21 cellular contexts compared by ENCODE assay signal in the genomic region with DNA sequence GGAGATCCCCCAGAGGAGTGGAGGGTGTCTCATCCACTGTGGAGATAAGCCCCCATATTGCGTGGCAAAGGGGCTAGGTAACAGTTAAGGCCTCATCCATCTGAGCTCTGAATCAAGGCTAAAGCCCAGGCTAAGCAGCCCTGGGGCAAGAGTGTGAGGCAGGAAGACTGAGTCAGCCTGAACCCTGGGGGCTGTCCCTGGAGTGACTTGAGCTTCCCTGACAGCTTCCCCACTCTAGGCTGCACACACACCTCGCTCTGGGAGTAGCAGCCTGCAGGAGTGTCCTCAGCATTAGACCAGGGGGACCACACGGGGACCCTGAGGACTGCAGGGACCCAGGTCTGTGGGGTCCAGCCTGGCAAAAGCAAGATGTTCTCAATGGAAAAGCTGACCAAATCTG. TPM values are rescaled to one million over a fixed set of nuclear protein-coding genes. Genes with fewer than 3 reads are reported as not detected.
DNase-seq lines count a peak whose midpoint lies in the region; ATAC-seq and TF ChIP-seq lines count a peak whose summit lies in the region.
"Had no signal": no experiment of that assay in that cellular context is flagged by ENCODE, and none has a peak within 500 bp of the region (broad histone marks: within the 10 kb centered on the region; RNA-seq: fewer than 3 reads in every experiment).

No MANE protein-coding gene starts in this region.

- H3K27me3 Mint-ChIP-seq in activated naive CD4-positive, alpha-beta T cell treated with anti-CD3 and anti-CD28 coated beads for 36 hours (ENCODE audit: low read depth), result peaks cover 3% of the 10 kb centered on the region

- peak; percentile 71 for DNase-seq in activated naive CD4-positive, alpha-beta T cell treated with anti-CD3 and anti-CD28 coated beads for 36 hours
- no peak for DNase-seq in activated naive CD4-positive, alpha-beta T cell treated with anti-CD3 and anti-CD28 coated beads, Interleukin-2, amount 50 U/mL, for 16 hours
- DNase-seq in mammary epithelial cell (peak; percentile 42), NCI-H345 treated with DMSO at 0.1 percent for 48 hours (lab: John Stamatoyannopoulos, UW; ENCODE audit: unreplicated experiment) (no peak), heart right ventricle (no peak)
- peak in 1 of 2 donors; percentile 47 for DNase-seq in stimulated activated effector memory CD8-positive, alpha-beta T cell treated with anti-CD3 and anti-CD28 coated beads, Interleukin-12 subunit alpha, Interleukin-12 subunit beta, amount 100 ng/mL, for 72 hours (ENCODE audit: low spot score in 2 of 2)
- DNase-seq: amniotic stem cell, left colon, NCI-H1092, NCI-H748 treated with DMSO at 0.1 percent for 48 hours, occipital lobe, PC-9, right cardiac atrium had no signal

- H3K27ac ChIP-seq in mammary epithelial cell (ENCODE audit: insufficient read depth, low read depth, low read length), result no peak overlapping the region
- no peak overlapping the region for H3K27ac ChIP-seq in heart right ventricle
- H3K27ac ChIP-seq: HL-60, KMS-11, PC-9, SK-N-MC had no signal

- no peak overlapping the region for H3K9ac ChIP-seq in mammary epithelial cell (ENCODE audit: insufficient read depth, low read length)
- H3K9ac ChIP-seq: KMS-11 had no signal

- in situ Hi-C loops in mammary epithelial cell (cut with MboI; ENCODE audit: low sequenced_read_pairs in 2 of 2), result no loop called here

- H3K27ac Mint-ChIP-seq in activated naive CD4-positive, alpha-beta T cell treated with anti-CD3 and anti-CD28 coated beads for 36 hours, result no peak overlapping the region
- peak overlapping the region; percentile 30 for H3K27ac Mint-ChIP-seq in stimulated activated effector memory CD8-positive, alpha-beta T cell treated with anti-CD3 and anti-CD28 coated beads, Interleukin-12 subunit alpha, Interleukin-12 subunit beta, amount 100 ng/mL, for 72 hours
- H3K27ac Mint-ChIP-seq: activated T-helper 1 cell treated with anti-CD3 and anti-CD28 coated beads, Interleukin-12 subunit alpha, Interleukin-12 subunit beta, Interleukin-2, Interleukin-4 antibody, amounts not matched to agents 30 ng/mL and 10 ng/mL and 1 ng/mL, durations not matched to agents 14 hours and 24 hours and 36 hours had no signal

- dilution Hi-C loops in mammary epithelial cell (cut with HindIII; ENCODE audit: low sequenced_read_pairs), result no loop called here

- WGBS in mammary epithelial cell (ENCODE audit: low coverage, missing lambda C conversion rate), result 71% methylated on average over 1 of the region's 3 CpGs
- 53 to 65% methylated on average over 3 of the region's 3 CpGs for WGBS in heart right ventricle, 2 donors

- no peaks in the 10 kb centered on the region for H3K36me3 ChIP-seq in mammary epithelial cell (ENCODE audit: insufficient read depth, low read length)
- H3K36me3 ChIP-seq in heart right ventricle, result no peaks in the 10 kb centered on the region

- H3K9me3 Mint-ChIP-seq in activated naive CD4-positive, alpha-beta T cell treated with anti-CD3 and anti-CD28 coated beads for 36 hours, result no peaks in the 10 kb centered on the region
- H3K9me3 Mint-ChIP-seq in stimulated activated effector memory CD8-positive, alpha-beta T cell treated with anti-CD3 and anti-CD28 coated beads, Interleukin-12 subunit alpha, Interleukin-12 subunit beta, amount 100 ng/mL, for 72 hours, result no peaks in the 10 kb centered on the region
- H3K9me3 Mint-ChIP-seq: activated T-helper 1 cell treated with anti-CD3 and anti-CD28 coated beads, Interleukin-12 subunit alpha, Interleukin-12 subunit beta, Interleukin-2, Interleukin-4 antibody, amounts not matched to agents 30 ng/mL and 10 ng/mL and 1 ng/mL, durations not matched to agents 14 hours and 24 hours and 36 hours had no signal

- H4K20me1 ChIP-seq in mammary epithelial cell (ENCODE audit: insufficient read depth, low read length), result no peaks in the 10 kb centered on the region

- no peaks in the 10 kb centered on the region for H3K79me2 ChIP-seq in mammary epithelial cell (ENCODE audit: insufficient read depth, low read length)

- H3K4me1 Mint-ChIP-seq in activated naive CD4-positive, alpha-beta T cell treated with anti-CD3 and anti-CD28 coated beads for 36 hours (ENCODE audit: low read depth), result no peaks in the 10 kb centered on the region
- no peaks in the 10 kb centered on the region for H3K4me1 Mint-ChIP-seq in stimulated activated effector memory CD8-positive, alpha-beta T cell treated with anti-CD3 and anti-CD28 coated beads, Interleukin-12 subunit alpha, Interleukin-12 subunit beta, amount 100 ng/mL, for 72 hours

- H3K4me1 ChIP-seq in mammary epithelial cell (ENCODE audit: insufficient read depth, low read length) (no peaks in the 10 kb centered on the region), heart right ventricle (no peaks in the 10 kb centered on the region)

- H3K36me3 Mint-ChIP-seq in activated naive CD4-positive, alpha-beta T cell treated with anti-CD3 and anti-CD28 coated beads for 36 hours (ENCODE audit: low read depth), result no peaks in the 10 kb centered on the region
- no peaks in the 10 kb centered on the region for H3K36me3 Mint-ChIP-seq in stimulated activated effector memory CD8-positive, alpha-beta T cell treated with anti-CD3 and anti-CD28 coated beads, Interleukin-12 subunit alpha, Interleukin-12 subunit beta, amount 100 ng/mL, for 72 hours

- intact Hi-C loops in activated naive CD4-positive, alpha-beta T cell treated with anti-CD3 and anti-CD28 coated beads for 36 hours (cut with micrococcal nuclease), result no loop called here
- intact Hi-C loops in mammary epithelial cell (cut with micrococcal nuclease), result no loop called here
- intact Hi-C loops in heart right ventricle (cut with DNase I), result no loop called here

- H3K27me3 ChIP-seq in mammary epithelial cell (ENCODE audit: insufficient read depth, low read length), result no peaks in the 10 kb centered on the region
- H3K27me3 ChIP-seq in heart right ventricle, result peaks cover 0 to 5% (median 0%) of the 10 kb centered on the region in 7 donors

- H3K9me3 ChIP-seq in mammary epithelial cell (replicated peaks; ENCODE audit: insufficient read depth, low read length), result no peaks in the 10 kb centered on the region
- H3K9me3 ChIP-seq in heart right ventricle, result no peaks in the 10 kb centered on the region

- no peak overlapping the region for H3K4me3 ChIP-seq in mammary epithelial cell (replicated peaks in 1 of 3; ENCODE audit: insufficient read depth in 1 of 3, low read depth in 2 of 3, low read length in 3 of 3)
- H3K4me3 ChIP-seq in heart right ventricle, result no peak overlapping the region
- H3K4me3 ChIP-seq: PC-9, SK-N-MC had no signal

- no peak overlapping the region for H3K4me3 Mint-ChIP-seq in activated naive CD4-positive, alpha-beta T cell treated with anti-CD3 and anti-CD28 coated beads for 36 hours
- no peak overlapping the region for H3K4me3 Mint-ChIP-seq in stimulated activated effector memory CD8-positive, alpha-beta T cell treated with anti-CD3 and anti-CD28 coated beads, Interleukin-12 subunit alpha, Interleukin-12 subunit beta, amount 100 ng/mL, for 72 hours
- H3K4me3 Mint-ChIP-seq: activated T-helper 1 cell treated with anti-CD3 and anti-CD28 coated beads, Interleukin-12 subunit alpha, Interleukin-12 subunit beta, Interleukin-2, Interleukin-4 antibody, amounts not matched to agents 30 ng/mL and 10 ng/mL and 1 ng/mL, durations not matched to agents 14 hours and 24 hours and 36 hours had no signal

- CTCF ChIA-PET in activated naive CD4-positive, alpha-beta T cell treated with anti-CD3 and anti-CD28 coated beads for 36 hours (lab: Charles Lee), result no interaction called here
- CTCF ChIA-PET in mammary epithelial cell (lab: Charles Lee; ENCODE audit: low non-redundant PET), result no interaction called here

- ATAC-seq in HG02588 (IDR thresholded peaks at IDR 0.05; ENCODE audit: unreplicated experiment) (peak; percentile 48), HG03196 (IDR thresholded peaks at IDR 0.05; ENCODE audit: unreplicated experiment) (no peak), heart right ventricle (no peak)
- ATAC-seq in stimulated activated effector memory CD8-positive, alpha-beta T cell treated with anti-CD3 and anti-CD28 coated beads, Interleukin-12 subunit alpha, Interleukin-12 subunit beta, amount 100 ng/mL, for 72 hours, result peak; percentile 78
- ATAC-seq: left colon had no signal

- TF ChIP-seq CTCF in mammary epithelial cell (conservative IDR thresholded peaks at IDR 0.05 in 1 of 2, IDR thresholded peaks at IDR 0.05 in 1 of 2; ENCODE audit: extremely low read depth in 1 of 2, insufficient read depth in 1 of 2, low read depth in 1 of 2, low read length in 2 of 2) (no peak), heart right ventricle (IDR thresholded peaks at IDR 0.05) (no peak)

- H3K4me2 ChIP-seq in mammary epithelial cell (ENCODE audit: insufficient read depth, low read depth, low read length), result no peak overlapping the region
- H3K4me2 ChIP-seq: KMS-11, PC-9 had no signal

- BruUV-seq in mammary epithelial cell (replicated peaks; lab: Mats Ljungman, UMichigan), result no TSS peak

- no peak overlapping the region for H2AFZ ChIP-seq in mammary epithelial cell (ENCODE audit: low read depth, low read length)
- H2AFZ ChIP-seq: PC-9 had no signal

RNA-seq across cellular contexts. Expression of a gene that starts 27.9 kb away (rescaled TPM):
- total RNA-seq in activated naive CD4-positive, alpha-beta T cell treated with anti-CD3 and anti-CD28 coated beads for 36 hours, result under 1 TPM in 1 of 2 experiments, not detected in 1; 0.31 TPM
- total RNA-seq in mammary epithelial cell, result not detected
- polyA plus RNA-seq in mammary epithelial cell, result not detected
- polyA minus RNA-seq in mammary epithelial cell, result not detected
- total RNA-seq in heart right ventricle, result 10 to 100 TPM in 1 of 10 donors, under 1 TPM in 3, not detected in 6; 0.23 to 53.8 (median 0.48) TPM
- under 1 TPM in 1 of 2 donors, not detected in 1; 0.33 TPM for polyA plus RNA-seq in heart right ventricle
- total RNA-seq: fibroblast of villous mesenchyme, mononuclear cell, PC-9, right cardiac atrium had no signal

RNA-seq across cellular contexts. Expression of a gene that starts 43.9 kb away (rescaled TPM):
- total RNA-seq in activated naive CD4-positive, alpha-beta T cell treated with anti-CD3 and anti-CD28 coated beads for 36 hours, result not detected
- not detected for total RNA-seq in mammary epithelial cell
- polyA plus RNA-seq in mammary epithelial cell, result not detected
- not detected for polyA minus RNA-seq in mammary epithelial cell
- total RNA-seq in heart right ventricle, result not detected
- polyA plus RNA-seq in heart right ventricle, result not detected
- total RNA-seq: activated T-helper 1 cell treated with anti-CD3 and anti-CD28 coated beads, Interleukin-12 subunit alpha, Interleukin-12 subunit beta, Interleukin-2, Interleukin-4 antibody, amounts not matched to agents 30 ng/mL and 10 ng/mL and 1 ng/mL, durations not matched to agents 14 hours and 24 hours and 36 hours; fibroblast of villous mesenchyme; mononuclear cell; occipital lobe; PC-9; right cardiac atrium had no signal
- polyA plus RNA-seq: right cardiac atrium had no signal

RNA-seq across cellular contexts. Expression of a gene that starts 53.3 kb away (rescaled TPM):
- total RNA-seq in activated naive CD4-positive, alpha-beta T cell treated with anti-CD3 and anti-CD28 coated beads for 36 hours, result not detected
- total RNA-seq in mammary epithelial cell (not detected), heart right ventricle (not detected)
- polyA plus RNA-seq in mammary epithelial cell (not detected), heart right ventricle (not detected)
- polyA minus RNA-seq in mammary epithelial cell, result not detected
- total RNA-seq: activated T-helper 1 cell treated with anti-CD3 and anti-CD28 coated beads, Interleukin-12 subunit alpha, Interleukin-12 subunit beta, Interleukin-2, Interleukin-4 antibody, amounts not matched to agents 30 ng/mL and 10 ng/mL and 1 ng/mL, durations not matched to agents 14 hours and 24 hours and 36 hours; fibroblast of villous mesenchyme; left colon; occipital lobe; PC-9; right cardiac atrium had no signal
- polyA plus RNA-seq: right cardiac atrium had no signal

Comparison
In these comparisons a context has a peak if more than half of its experiments do, and no peak if none do; other contexts are left out.
1. DNase-seq: peak in activated naive CD4-positive, alpha-beta T cell treated with anti-CD3 and anti-CD28 coated beads for 36 hours (single experiment) and mammary epithelial cell (single experiment); none in activated naive CD4-positive, alpha-beta T cell treated with anti-CD3 and anti-CD28 coated beads, Interleukin-2, amount 50 U/mL, for 16 hours (single experiment), NCI-H345 treated with DMSO at 0.1 percent for 48 hours (single experiment) and heart right ventricle (0 of 2).
2. ATAC-seq: peak in HG02588 (single experiment) and stimulated activated effector memory CD8-positive, alpha-beta T cell treated with anti-CD3 and anti-CD28 coated beads, Interleukin-12 subunit alpha, Interleukin-12 subunit beta, amount 100 ng/mL, for 72 hours (single experiment); none in HG03196 (single experiment) and heart right ventricle (0 of 8).